Comparison of ENCODE assay signal across 8 cellular contexts in the genomic region with DNA sequence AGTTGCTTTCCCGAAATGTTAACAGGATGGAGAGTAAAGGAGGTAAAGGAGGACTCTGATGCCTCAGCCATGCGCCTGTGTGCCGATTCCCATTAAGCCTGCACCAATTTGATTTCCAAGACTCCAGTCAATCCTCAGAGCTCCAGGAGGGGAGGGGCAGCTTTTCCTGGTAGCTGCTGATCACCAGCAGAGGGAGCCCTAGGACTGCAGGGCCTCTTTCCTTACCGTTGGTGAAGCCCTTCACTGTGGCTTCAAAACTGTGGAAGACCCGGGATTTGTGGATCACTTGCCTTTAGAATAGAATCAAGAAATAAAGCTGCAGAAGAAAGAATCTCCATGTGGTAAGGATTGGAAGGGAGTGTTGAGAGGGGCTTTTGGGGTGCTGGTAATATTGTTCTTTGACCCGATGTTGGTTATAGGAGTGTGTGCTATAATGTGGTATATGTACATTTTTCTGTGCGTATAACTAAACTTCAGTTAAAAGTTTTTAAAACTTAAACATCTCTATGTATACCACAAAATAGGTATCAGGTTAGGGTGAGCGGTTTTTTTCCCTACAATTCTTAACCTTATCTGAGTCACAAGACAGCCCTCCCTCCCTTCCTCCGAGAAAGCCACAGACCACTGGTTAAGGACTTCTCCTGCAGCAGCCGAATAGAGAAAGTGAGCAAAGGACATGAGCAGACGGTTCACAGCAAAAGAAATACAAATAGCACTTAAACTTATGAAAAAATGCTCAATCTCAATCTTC. TPM values are rescaled to one million over a fixed set of nuclear protein-coding genes. Genes with fewer than 3 reads are reported as not detected.
A peak's percentile ranks its signal among the peaks of the same experiment; 100 is the strongest.
DNase-seq lines count a peak whose midpoint lies in the region; ATAC-seq and TF ChIP-seq lines count a peak whose summit lies in the region.

No MANE protein-coding gene starts in this region.

- ATAC-seq in DND-41 (ENCODE audit: insufficient read depth, low read depth) (peak; percentile 74), SK-N-SH treated with all-trans-retinoic acid at 6 μM for 48 hours (peak; percentile 82), psoas muscle (peak; percentile 85 to 95 (median 90)), GM21723 (IDR thresholded peaks at IDR 0.05; ENCODE audit: unreplicated experiment) (no peak), GM19328 (IDR thresholded peaks at IDR 0.05; ENCODE audit: unreplicated experiment) (no peak)
- ATAC-seq in activated naive CD4-positive, alpha-beta T cell treated with anti-CD3 and anti-CD28 coated beads, Interleukin-2, amount 50 U/mL, for 72 hours, result peak; percentile 65 to 86

- H4K20me1 ChIP-seq in DND-41 (ENCODE audit: insufficient read depth, low read length), result no peaks in the 10 kb centered on the region

- H3K4me3 ChIP-seq in DND-41 (ENCODE audit: low read depth in 1 of 2, low read length in 2 of 2) (peak overlapping the region in 1 of 2 experiments; percentile 48; a peak in 2 of 4 replicates), MG63 (no peak overlapping the region), cardiac muscle cell (no peak overlapping the region), psoas muscle (peak overlapping the region; percentile 13)

- H3K36me3 ChIP-seq in DND-41 (ENCODE audit: insufficient read depth, low read length) (no peaks in the 10 kb centered on the region), MG63 (no peaks in the 10 kb centered on the region), cardiac muscle cell (no peaks in the 10 kb centered on the region), psoas muscle (ENCODE audit: insufficient read depth in 1 of 2, low read depth in 1 of 2) (peaks cover 0 to 17% of the 10 kb centered on the region in 2 donors)

- WGBS in psoas muscle, 3 donors, result 54 to 63% (median 55%) methylated on average over 11 of the region's 11 CpGs

- H3K27me3 ChIP-seq in DND-41 (ENCODE audit: insufficient read depth, low read length, poor library complexity) (no peaks in the 10 kb centered on the region), MG63 (no peaks in the 10 kb centered on the region), cardiac muscle cell (no peaks in the 10 kb centered on the region), psoas muscle (ENCODE audit: insufficient read depth in 3 of 3, low read length in 2 of 3) (no peaks in the 10 kb centered on the region)

- no peaks in the 10 kb centered on the region for H3K9me3 Mint-ChIP-seq in activated naive CD4-positive, alpha-beta T cell treated with anti-CD3 and anti-CD28 coated beads, Interleukin-2, amount 50 U/mL, for 72 hours

- H3K36me3 Mint-ChIP-seq in activated naive CD4-positive, alpha-beta T cell treated with anti-CD3 and anti-CD28 coated beads, Interleukin-2, amount 50 U/mL, for 72 hours, result no peaks in the 10 kb centered on the region

- H3K27ac Mint-ChIP-seq in activated naive CD4-positive, alpha-beta T cell treated with anti-CD3 and anti-CD28 coated beads, Interleukin-2, amount 50 U/mL, for 72 hours, result peak overlapping the region; percentile 84 to 85

- TF ChIP-seq CTCF in DND-41 (IDR thresholded peaks at IDR 0.05; ENCODE audit: borderline replicate concordance, extremely low read depth, low read length, poor library complexity, severe bottlenecking) (peak; percentile 100), cardiac muscle cell (IDR thresholded peaks at IDR 0.05; ENCODE audit: low read depth, low read length) (peak; percentile 97), psoas muscle (IDR thresholded peaks at IDR 0.05) (peak; percentile 93)

- peaks cover 40% of the 10 kb centered on the region for H3K4me1 ChIP-seq in DND-41 (ENCODE audit: insufficient read depth, low read length)
- peaks cover 24% of the 10 kb centered on the region for H3K4me1 ChIP-seq in cardiac muscle cell (ENCODE audit: low read depth)
- H3K4me1 ChIP-seq in psoas muscle, result peaks cover 7% of the 10 kb centered on the region

- DNase-seq in DND-41 (peak; percentile 77), MG63 (peak; percentile 72), cardiac muscle cell (ENCODE audit: low read depth in 1 of 2, low spot score in 1 of 2) (peak; percentile 84 to 86), psoas muscle (peak; percentile 53 to 78)
- peak in 1 of 2 donors; percentile 73 for DNase-seq in activated naive CD4-positive, alpha-beta T cell treated with anti-CD3 and anti-CD28 coated beads, Interleukin-2, amount 50 U/mL, for 72 hours (ENCODE audit: low spot score in 2 of 2)

- H3K9ac ChIP-seq in DND-41 (ENCODE audit: low read depth, low read length), result peak overlapping the region; percentile 38

- intact Hi-C loops in psoas muscle (cut with DNase I), result loop anchor here (1.0 to 10.0 kb wide), 7 partner anchors 93 to 667 kb away; partner anchors contain the start of genes FITM2 (in 2 of the 2), TTPAL (in 1 of the 2) and YWHAB (in 1 of the 2)

- H3K27ac ChIP-seq in DND-41 (ENCODE audit: low read length) (peak overlapping the region; percentile 70), cardiac muscle cell (peak overlapping the region; percentile 95), psoas muscle (no peak overlapping the region)

- H3K9me3 ChIP-seq in DND-41 (ENCODE audit: insufficient read depth, low read length, severe bottlenecking), result no peaks in the 10 kb centered on the region
- no peaks in the 10 kb centered on the region for H3K9me3 ChIP-seq in MG63
- H3K9me3 ChIP-seq in cardiac muscle cell (ENCODE audit: low read depth), result no peaks in the 10 kb centered on the region
- no peaks in the 10 kb centered on the region for H3K9me3 ChIP-seq in psoas muscle

- H2AFZ ChIP-seq in DND-41 (ENCODE audit: low read depth, low read length), result peak overlapping the region; percentile 52

- H3K79me2 ChIP-seq in DND-41 (ENCODE audit: insufficient read depth, low read length), result no peaks in the 10 kb centered on the region

- peak overlapping the region; percentile 69 for H3K4me2 ChIP-seq in DND-41 (ENCODE audit: insufficient read depth, low read length)

TF ChIP-seq in SK-N-SH treated with all-trans-retinoic acid at 6 μM for 48 hours, 23 proteins besides CTCF, POLR2A, EP300 and RAD21 (continues in another document):
- TF ChIP-seq ZNF565 (CRISPR knock-in tag; conservative IDR thresholded peaks at IDR 0.05; ENCODE audit: low read depth) (no peak), ZC3H10 (CRISPR knock-in tag; IDR thresholded peaks at IDR 0.05) (no peak), ZFP3 (CRISPR knock-in tag; IDR thresholded peaks at IDR 0.05) (no peak), PPARA (CRISPR knock-in tag; IDR thresholded peaks at IDR 0.05; ENCODE audit: borderline replicate concordance) (no peak), ZNF70 (CRISPR knock-in tag; IDR thresholded peaks at IDR 0.05) (no peak), TCF4 (CRISPR knock-in tag; IDR thresholded peaks at IDR 0.05; ENCODE audit: borderline replicate concordance) (no peak), TOX (CRISPR knock-in tag; IDR thresholded peaks at IDR 0.05; ENCODE audit: borderline replicate concordance) (no peak), CSDC2 (CRISPR knock-in tag; IDR thresholded peaks at IDR 0.05) (no peak), RARB (CRISPR knock-in tag; IDR thresholded peaks at IDR 0.05) (no peak), GLIS3 (CRISPR knock-in tag; IDR thresholded peaks at IDR 0.05) (no peak)
- TF ChIP-seq, protein P1, sequence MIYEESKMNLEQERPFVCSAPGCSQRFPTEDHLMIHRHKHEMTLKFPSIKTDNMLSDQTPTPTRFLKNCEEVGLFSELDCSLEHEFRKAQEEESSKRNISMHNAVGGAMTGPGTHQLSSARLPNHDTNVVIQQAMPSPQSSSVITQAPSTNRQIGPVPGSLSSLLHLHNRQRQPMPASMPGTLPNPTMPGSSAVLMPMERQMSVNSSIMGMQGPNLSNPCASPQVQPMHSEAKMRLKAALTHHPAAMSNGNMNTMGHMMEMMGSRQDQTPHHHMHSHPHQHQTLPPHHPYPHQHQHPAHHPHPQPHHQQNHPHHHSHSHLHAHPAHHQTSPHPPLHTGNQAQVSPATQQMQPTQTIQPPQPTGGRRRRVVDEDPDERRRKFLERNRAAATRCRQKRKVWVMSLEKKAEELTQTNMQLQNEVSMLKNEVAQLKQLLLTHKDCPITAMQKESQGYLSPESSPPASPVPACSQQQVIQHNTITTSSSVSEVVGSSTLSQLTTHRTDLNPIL (CRISPR knock-in tag; IDR thresholded peaks at IDR 0.05; ENCODE audit: low read depth), result no peak

RNA-seq across cellular contexts. Expression of gene OSER1, which starts 6.9 kb away (rescaled TPM):
- 67.5 and 81.1 TPM in 2 replicates for total RNA-seq in MG63 (2014; rRNA removed; shearing (Covaris generic); ENCODE audit: low replicate concordance)
- 10 to 100 TPM; 32.2 to 42.8 TPM for total RNA-seq in activated naive CD4-positive, alpha-beta T cell treated with anti-CD3 and anti-CD28 coated beads, Interleukin-2, amount 50 U/mL, for 72 hours
- 28.5 and 28.6 TPM in 2 replicates for total RNA-seq in cardiac muscle cell
- 35.2 and 41.4 TPM in 2 replicates for polyA plus RNA-seq in cardiac muscle cell
- 10 to 100 TPM; 46.0 to 97.6 (median 61.7) TPM for total RNA-seq in psoas muscle
- polyA plus RNA-seq in psoas muscle, result 10 to 100 TPM; 47.4 to 75.7 (median 71.4) TPM

RNA-seq across cellular contexts. Expression of gene GDAP1L1, which starts 29.6 kb away (rescaled TPM):
- not detected in 2 replicates for total RNA-seq in MG63 (2014; rRNA removed; shearing (Covaris generic); ENCODE audit: low replicate concordance)
- total RNA-seq in activated naive CD4-positive, alpha-beta T cell treated with anti-CD3 and anti-CD28 coated beads, Interleukin-2, amount 50 U/mL, for 72 hours, result not detected
- total RNA-seq in cardiac muscle cell (3.9 and 5.2 TPM in 2 replicates), psoas muscle (not detected)
- polyA plus RNA-seq in cardiac muscle cell (0.86 and 5.5 TPM in 2 replicates), psoas muscle (under 1 TPM in 1 of 3 donors, not detected in 2; 0.04 TPM)

RNA-seq across cellular contexts. Expression of gene JPH2, which starts 30.5 kb away (rescaled TPM):
- total RNA-seq in MG63 (2014; rRNA removed; shearing (Covaris generic); ENCODE audit: low replicate concordance), result 6.5 and 9.9 TPM in 2 replicates
- total RNA-seq in activated naive CD4-positive, alpha-beta T cell treated with anti-CD3 and anti-CD28 coated beads, Interleukin-2, amount 50 U/mL, for 72 hours, result under 1 TPM in 1 of 2 donors, not detected in 1; 0.97 TPM
- 154 and 205 TPM in 2 replicates for total RNA-seq in cardiac muscle cell
- 97.2 and 142 TPM in 2 replicates for polyA plus RNA-seq in cardiac muscle cell
- total RNA-seq in psoas muscle, result 100 to 1,000 TPM in 1 of 4 donors, 10 to 100 TPM in 3; 48.0 to 145 (median 81.8) TPM
- 10 to 100 TPM; 13.5 to 25.1 (median 19.9) TPM for polyA plus RNA-seq in psoas muscle

Comparison
In these comparisons a context has a peak if more than half of its experiments do, and no peak if none do; other contexts are left out.
1. ATAC-seq: peak in DND-41 (single experiment), SK-N-SH treated with all-trans-retinoic acid at 6 μM for 48 hours (single experiment), activated naive CD4-positive, alpha-beta T cell treated with anti-CD3 and anti-CD28 coated beads, Interleukin-2, amount 50 U/mL, for 72 hours (2 of 2) and psoas muscle (4 of 4); none in GM21723 (single experiment) and GM19328 (single experiment).
2. Peak in every context shown above with its lines, with median percentiles within 50 percentile points of each other: CTCF ChIP-seq.